ENCODE assay signal across 17 cellular contexts in the genomic region with DNA sequence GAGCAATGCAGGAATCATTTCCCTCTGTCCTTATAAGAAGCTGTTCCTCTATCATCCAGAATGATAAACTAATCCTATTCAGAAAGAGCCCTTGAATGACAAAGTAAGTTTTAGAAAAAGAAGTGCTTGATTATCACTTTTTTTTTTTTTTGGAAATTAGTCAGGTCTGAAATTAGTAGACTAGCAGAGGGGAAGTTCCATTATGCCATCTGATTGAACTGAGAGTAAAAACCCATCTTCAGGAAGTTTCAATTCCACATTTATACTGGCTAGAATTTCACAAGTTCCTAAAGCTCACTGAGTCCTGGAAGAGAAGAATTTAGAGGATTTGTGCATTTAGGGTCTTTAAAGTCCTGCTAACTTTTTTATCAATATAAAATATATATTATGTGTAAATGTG.
DNase-seq lines count a peak whose midpoint lies in the region; ATAC-seq and TF ChIP-seq lines count a peak whose summit lies in the region.
"Had no signal": no experiment of that assay in that cellular context is flagged by ENCODE, and none has a peak within 500 bp of the region (broad histone marks: within the 10 kb centered on the region; RNA-seq: fewer than 3 reads in every experiment).

No MANE protein-coding gene starts in this region.

- peaks cover 0 to 7% (median 0%) of the 10 kb centered on the region in 3 donors for H3K9me3 ChIP-seq in gastroesophageal sphincter
- H3K9me3 ChIP-seq: MG63, suprapubic skin had no signal

- TF ChIP-seq CTCF in gastroesophageal sphincter (IDR thresholded peaks at IDR 0.05) = no peak

- peaks cover 0 to 12% of the 10 kb centered on the region in 2 donors for H3K36me3 Mint-ChIP-seq in stimulated activated naive B cell treated with anti-CD40 and anti-IgM and Interleukin-4, amounts not matched to agents 10 μg/mL and 1 μg/mL and 100 μg/mL, for 72 hours

- ATAC-seq in GM18870 (IDR thresholded peaks at IDR 0.05; ENCODE audit: unreplicated experiment) = peak; percentile 38
- ATAC-seq in GM21786 (IDR thresholded peaks at IDR 0.05; ENCODE audit: unreplicated experiment) = peak; percentile 21
- peak; percentile 36 for ATAC-seq in HG03571 (IDR thresholded peaks at IDR 0.05; ENCODE audit: unreplicated experiment)
- peak; percentile 74 to 88 for ATAC-seq in stimulated activated naive B cell treated with anti-CD40 and anti-IgM and Interleukin-4, amounts not matched to agents 10 μg/mL and 1 μg/mL and 100 μg/mL, for 72 hours (replicated peaks)
- ATAC-seq in HG03439 (IDR thresholded peaks at IDR 0.05; ENCODE audit: unreplicated experiment) = no peak
- ATAC-seq in gastroesophageal sphincter = no peak
- no peak for ATAC-seq in left colon
- ATAC-seq: left ventricle myocardium superior had no signal

- DNase-seq in stimulated activated naive B cell treated with anti-CD40 and anti-IgM and Interleukin-4, amounts not matched to agents 10 μg/mL and 1 μg/mL and 100 μg/mL, for 72 hours = no peak
- no peak for DNase-seq in left colon
- DNase-seq: activated CD4-positive, alpha-beta T cell treated with anti-CD3 and anti-CD28 coated beads, Interleukin-2, amount 10 ng/mL, durations not matched to agents 24 days and 14 days; activated T-cell treated with anti-CD3 and anti-CD28 coated beads, Interleukin-2, amount 50 U/mL, for 24 hours; amygdala; CD4-positive, alpha-beta memory T cell; cortex of kidney; HFFc6; left ventricle myocardium superior; MG63 had no signal

- peaks cover 26 to 36% of the 10 kb centered on the region in 2 donors for H3K27me3 Mint-ChIP-seq in stimulated activated naive B cell treated with anti-CD40 and anti-IgM and Interleukin-4, amounts not matched to agents 10 μg/mL and 1 μg/mL and 100 μg/mL, for 72 hours

- H3K27ac Mint-ChIP-seq in stimulated activated naive B cell treated with anti-CD40 and anti-IgM and Interleukin-4, amounts not matched to agents 10 μg/mL and 1 μg/mL and 100 μg/mL, for 72 hours = no peak overlapping the region
- H3K27ac Mint-ChIP-seq: activated CD4-positive, alpha-beta T cell treated with anti-CD3 and anti-CD28 coated beads, Interleukin-2, amount 10 ng/mL, durations not matched to agents 24 days and 14 days; activated T-cell treated with anti-CD3 and anti-CD28 coated beads, Interleukin-2, amount 50 U/mL, for 24 hours; CD4-positive, alpha-beta memory T cell; HFFc6; T-helper 1 cell treated with Interleukin-12 subunit alpha and Interleukin-12 subunit beta and Interleukin-4 antibody, amounts not matched to agents 30 μg/mL and 1 μg/mL, for 36 hours had no signal

- TF ChIP-seq EP300 in gastroesophageal sphincter (IDR thresholded peaks at IDR 0.05) = no peak

- no peaks in the 10 kb centered on the region for H3K4me1 ChIP-seq in gastroesophageal sphincter
- H3K4me1 ChIP-seq: suprapubic skin had no signal

- intact Hi-C loops in left colon (cut with DNase I, micrococcal nuclease) = no loop called here

- H3K4me3 ChIP-seq in gastroesophageal sphincter = no peak overlapping the region
- H3K4me3 ChIP-seq: MG63, suprapubic skin had no signal

- no peaks in the 10 kb centered on the region for H3K36me3 ChIP-seq in gastroesophageal sphincter
- H3K36me3 ChIP-seq: MG63, suprapubic skin had no signal

- peaks cover 10 to 44% of the 10 kb centered on the region in 2 donors for H3K4me1 Mint-ChIP-seq in stimulated activated naive B cell treated with anti-CD40 and anti-IgM and Interleukin-4, amounts not matched to agents 10 μg/mL and 1 μg/mL and 100 μg/mL, for 72 hours

- H3K9me3 Mint-ChIP-seq in stimulated activated naive B cell treated with anti-CD40 and anti-IgM and Interleukin-4, amounts not matched to agents 10 μg/mL and 1 μg/mL and 100 μg/mL, for 72 hours = peaks cover 13 to 15% of the 10 kb centered on the region in 2 donors

- no peak for TF ChIP-seq POLR2A in gastroesophageal sphincter (IDR thresholded peaks at IDR 0.05)

- H3K4me3 Mint-ChIP-seq in stimulated activated naive B cell treated with anti-CD40 and anti-IgM and Interleukin-4, amounts not matched to agents 10 μg/mL and 1 μg/mL and 100 μg/mL, for 72 hours = no peak overlapping the region
- H3K4me3 Mint-ChIP-seq: activated CD4-positive, alpha-beta T cell treated with anti-CD3 and anti-CD28 coated beads, Interleukin-2, amount 10 ng/mL, durations not matched to agents 24 days and 14 days; activated T-cell treated with anti-CD3 and anti-CD28 coated beads, Interleukin-2, amount 50 U/mL, for 24 hours; CD4-positive, alpha-beta memory T cell; HFFc6; T-helper 1 cell treated with Interleukin-12 subunit alpha and Interleukin-12 subunit beta and Interleukin-4 antibody, amounts not matched to agents 30 μg/mL and 1 μg/mL, for 36 hours had no signal

- no peak overlapping the region for H3K27ac ChIP-seq in gastroesophageal sphincter
- H3K27ac ChIP-seq: suprapubic skin had no signal

- peaks cover 12% of the 10 kb centered on the region for H3K27me3 ChIP-seq in gastroesophageal sphincter
- H3K27me3 ChIP-seq: suprapubic skin had no signal

Comparison
In these comparisons a context has a peak if more than half of its experiments do, and no peak if none do; other contexts are left out.
1. ATAC-seq: peak in GM18870 (single experiment), GM21786 (single experiment), HG03571 (single experiment) and stimulated activated naive B cell treated with anti-CD40 and anti-IgM and Interleukin-4, amounts not matched to agents 10 μg/mL and 1 μg/mL and 100 μg/mL, for 72 hours (2 of 2); none in HG03439 (single experiment), gastroesophageal sphincter (single experiment) and left colon (single experiment).